Comparison of ENCODE assay signal across 8 cellular contexts in the genomic region with DNA sequence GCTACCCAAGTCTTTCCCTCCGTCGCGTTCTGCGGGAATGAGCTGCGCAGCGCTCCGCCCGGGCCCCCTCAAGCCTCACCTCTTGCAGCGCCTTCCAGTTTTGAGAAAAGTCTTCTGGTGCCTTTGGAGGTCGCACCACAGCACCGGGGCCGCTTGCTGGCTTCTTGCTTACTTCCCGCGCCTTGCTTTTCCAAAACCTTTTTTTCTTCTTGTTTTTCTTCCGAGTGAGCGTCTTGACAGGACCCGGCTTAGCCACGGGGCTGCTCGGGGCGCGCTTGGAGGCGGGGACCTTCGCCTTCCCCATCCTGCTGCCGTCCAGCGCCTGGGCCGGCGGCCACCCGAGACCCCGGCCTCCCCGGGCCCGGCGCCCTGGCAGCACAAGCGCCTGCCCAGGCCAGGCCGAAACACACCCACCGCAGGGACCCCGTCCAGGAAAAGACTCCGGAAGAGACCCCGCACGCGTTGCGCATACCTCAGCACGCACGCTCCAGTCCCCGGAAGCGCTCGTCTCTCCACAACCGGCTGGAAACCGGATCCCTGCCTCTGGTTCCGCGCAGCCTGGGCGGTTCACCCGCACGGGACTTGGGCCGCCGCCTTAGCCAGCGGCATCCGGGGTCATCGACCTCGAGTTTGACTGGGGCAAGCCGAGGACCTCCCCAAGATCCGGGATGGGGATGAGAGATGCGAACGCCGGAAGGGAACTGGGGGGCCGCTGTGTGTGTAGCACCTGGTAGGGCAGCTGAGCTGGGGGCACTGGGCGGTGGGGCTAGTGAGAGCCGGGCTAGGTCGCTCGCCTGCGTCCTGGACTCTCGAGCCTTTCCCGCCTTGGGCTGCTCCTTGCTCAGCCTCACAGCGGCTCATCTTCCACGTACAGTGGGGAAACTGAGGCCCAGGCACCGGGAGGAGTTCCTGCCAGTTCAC. TPM values are rescaled to one million over a fixed set of nuclear protein-coding genes. Genes with fewer than 3 reads are reported as not detected.
DNase-seq lines count a peak whose midpoint lies in the region; FAIRE-seq lines count a peak whose summit lies in the region.

TSS of gene REXO4 (minus strand) at position 470 of the 921 bp plus-strand sequence. CDS start at position 304, 166 bp downstream.

- peaks cover 4% of the 10 kb centered on the region; the same call in 1 of the 2 replicates for H3K36me3 ChIP-seq in GM23248 (ENCODE audit: low read depth)
- peaks cover 38% of the 10 kb centered on the region for H3K36me3 ChIP-seq in SJSA1

- H3K9me2 ChIP-seq in GM23248 (ENCODE audit: insufficient read depth), result no peaks in the 10 kb centered on the region

- H3K27me3 ChIP-seq in GM23248 (replicated peaks; ENCODE audit: insufficient read depth), result no peaks in the 10 kb centered on the region
- no peaks in the 10 kb centered on the region for H3K27me3 ChIP-seq in SJSA1 (replicated peaks)

- H4K20me1 ChIP-seq in GM23248 (ENCODE audit: insufficient read depth), result no peaks in the 10 kb centered on the region

- in situ Hi-C loops in GM23248 (cut with MboI), result no loop called here

- peak within 1 kb of the TSS; percentile 83 for H3K9ac ChIP-seq in GM23248

- H3F3A ChIP-seq in GM23248 (ENCODE audit: insufficient read depth), result 0 out of 2 replicates have a peak, but pooled peaks cover 8% of the 10 kb centered on the region

- H3K4me3 ChIP-seq in GM23248 (peak within 1 kb of the TSS; percentile 87), SJSA1 (peak within 1 kb of the TSS; percentile 69)

- peak; percentile 89 for DNase-seq in EH (ENCODE audit: low read depth)
- peak; percentile 91 for DNase-seq in GM23248
- peak; percentile 84 for DNase-seq in LoVo (ENCODE audit: low spot score)
- DNase-seq in SJSA1 (ENCODE audit: low read depth in 1 of 2, low spot score in 2 of 2), result peak; percentile 86 to 88
- DNase-seq in activated naive CD4-positive, alpha-beta T cell (lab: John Stamatoyannopoulos, UW), result peak; percentile 63 to 78 (median 73)
- DNase-seq in frontal cortex (ENCODE audit: low spot score in 2 of 2), result peak; percentile 78 to 81
- peak; percentile 31 for DNase-seq in non-pigmented ciliary epithelial cell (ENCODE audit: low read depth)
- DNase-seq in substantia nigra (lab: John Stamatoyannopoulos, UW), result peak; percentile 29 to 93 (median 78)

- H3K27ac ChIP-seq in GM23248, result peak within 1 kb of the TSS; percentile 62
- peak within 1 kb of the TSS; percentile 64 for H3K27ac ChIP-seq in SJSA1
- H3K27ac ChIP-seq in substantia nigra (ENCODE audit: low read depth, low read length, poor library complexity, severe bottlenecking), result peak within 1 kb of the TSS; percentile 87

- H3K4me1 ChIP-seq in GM23248 (ENCODE audit: insufficient read depth) (peaks cover 8% of the 10 kb centered on the region), SJSA1 (replicated peaks) (peaks cover 8% of the 10 kb centered on the region)

- no peak for FAIRE-seq in frontal cortex (lab: Jason Lieb, UNC)

- peak within 1 kb of the TSS; percentile 87 for H2AFZ ChIP-seq in GM23248

- 1% methylated on average over 71 to 75 of the region's 75 CpGs for WGBS in GM23248 (ENCODE audit: low coverage in 1 of 2, low lambda C conversion rate in 2 of 2, missing lambda C conversion rate in 2 of 2), 2 experiments

- H3K4me2 ChIP-seq in GM23248 (ENCODE audit: unreplicated experiment), result peak within 1 kb of the TSS; percentile 87

- H3K79me2 ChIP-seq in GM23248 (ENCODE audit: insufficient read depth), result peaks cover 48% of the 10 kb centered on the region

- H3K9me3 ChIP-seq in GM23248 (ENCODE audit: low read depth), result no peaks in the 10 kb centered on the region
- no peaks in the 10 kb centered on the region for H3K9me3 ChIP-seq in SJSA1 (replicated peaks)

RNA-seq across cellular contexts. Expression of gene REXO4, which starts in this region (rescaled TPM):
- total RNA-seq in GM23248 (2014; rRNA removed; shearing (Covaris generic)), result 17.3 and 26.9 TPM in 2 replicates
- polyA plus RNA-seq in GM23248 (2016; fragmentation: Nextera tagmentation; extraction: Ambion mirVana), result 17.5 and 22.1 TPM in 2 replicates
- total RNA-seq in SJSA1 (2014; rRNA removed; shearing (Covaris generic)), result 15.6 and 21.6 TPM in 2 replicates
- total RNA-seq in frontal cortex, result 13.5 TPM

Comparison
In these comparisons a context has a peak if more than half of its experiments do, and no peak if none do; other contexts are left out.
1. Peak in every context shown above with its lines: DNase-seq, H3K4me3 ChIP-seq and H3K27ac ChIP-seq.
2. DNase-seq: peak in every context shown above with its lines; median percentile 91 in GM23248; 89 in EH; 87 in SJSA1; 84 in LoVo; 80 in frontal cortex; 78 in substantia nigra; 73 in activated naive CD4-positive, alpha-beta T cell; 31 in non-pigmented ciliary epithelial cell.